In genomic region chr5:29750453-29750852, GRCh38 we compare ENCODE assay signal across 1 cellular context.
TF ChIP-seq lines count a peak whose summit lies in the region.

No MANE protein-coding gene starts in this region.

TF ChIP-seq in A549, 52 proteins besides CTCF, POLR2A, EP300 and RAD21 (continued from another document):
- TF ChIP-seq, protein P1, sequence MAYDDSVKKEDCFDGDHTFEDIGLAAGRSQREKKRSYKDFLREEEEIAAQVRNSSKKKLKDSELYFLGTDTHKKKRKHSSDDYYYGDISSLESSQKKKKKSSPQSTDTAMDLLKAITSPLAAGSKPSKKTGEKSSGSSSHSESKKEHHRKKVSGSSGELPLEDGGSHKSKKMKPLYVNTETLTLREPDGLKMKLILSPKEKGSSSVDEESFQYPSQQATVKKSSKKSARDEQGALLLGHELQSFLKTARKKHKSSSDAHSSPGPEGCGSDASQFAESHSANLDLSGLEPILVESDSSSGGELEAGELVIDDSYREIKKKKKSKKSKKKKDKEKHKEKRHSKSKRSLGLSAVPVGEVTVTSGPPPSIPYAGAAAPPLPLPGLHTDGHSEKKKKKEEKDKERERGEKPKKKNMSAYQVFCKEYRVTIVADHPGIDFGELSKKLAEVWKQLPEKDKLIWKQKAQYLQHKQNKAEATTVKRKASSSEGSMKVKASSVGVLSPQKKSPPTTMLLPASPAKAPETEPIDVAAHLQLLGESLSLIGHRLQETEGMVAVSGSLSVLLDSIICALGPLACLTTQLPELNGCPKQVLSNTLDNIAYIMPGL (CRISPR knock-in tag; IDR thresholded peaks at IDR 0.05; ENCODE audit: borderline replicate concordance) = no peak
